8 cellular contexts compared by ENCODE assay signal in the genomic region with DNA sequence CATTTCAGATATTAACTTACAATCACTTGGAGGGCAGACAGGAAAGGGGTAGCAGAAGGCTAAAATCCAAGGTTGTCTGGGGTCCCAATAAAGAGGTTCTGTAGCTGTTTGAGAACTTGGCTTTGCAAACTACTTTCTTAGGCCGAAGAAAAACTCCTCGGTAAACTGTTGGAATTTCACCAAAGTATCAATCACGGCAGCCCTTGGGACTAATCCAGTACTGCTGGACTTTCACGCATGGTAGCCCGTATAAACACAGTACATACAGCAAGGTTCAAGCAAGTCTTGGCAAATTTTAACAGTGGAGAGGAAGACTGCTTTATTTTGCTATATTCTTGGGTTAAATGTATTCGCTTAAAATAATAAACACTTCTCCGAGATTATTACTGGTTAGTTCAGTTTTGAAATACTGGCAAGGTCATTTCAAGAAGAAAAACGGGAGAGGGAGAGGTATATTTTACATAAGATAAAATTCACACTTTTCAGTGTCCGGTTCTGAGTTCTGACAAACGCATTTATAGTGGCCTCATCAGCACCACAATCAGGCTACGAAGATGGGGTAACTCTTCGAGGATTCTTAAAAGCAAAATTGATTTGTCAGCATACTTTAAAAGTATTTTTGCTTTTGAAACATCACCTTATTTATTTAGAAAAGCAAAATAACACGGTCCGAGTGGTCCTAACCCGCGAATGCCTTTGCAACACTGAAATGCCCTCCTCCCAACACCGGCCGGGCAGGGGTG. TPM values are rescaled to one million over a fixed set of nuclear protein-coding genes. Genes with fewer than 3 reads are reported as not detected.
DNase-seq lines count a peak whose midpoint lies in the region; ATAC-seq and TF ChIP-seq lines count a peak whose summit lies in the region.

No MANE protein-coding gene starts in this region.

- H3K27ac ChIP-seq in right atrium auricular region: peak overlapping the region; percentile 90 to 95

- H3K4me3 ChIP-seq in right atrium auricular region (peak overlapping the region; percentile 84 to 97), mononuclear cell (ENCODE audit: low read length) (peak overlapping the region; percentile 97)

- H3K27me3 ChIP-seq in right atrium auricular region (no peaks in the 10 kb centered on the region), mononuclear cell (ENCODE audit: insufficient read depth, low read length) (no peaks in the 10 kb centered on the region)

- ATAC-seq in central memory CD8-positive, alpha-beta T cell (replicated peaks; ENCODE audit: extremely low read depth, poor library complexity, severe bottlenecking): no peak
- ATAC-seq in GM21390 (IDR thresholded peaks at IDR 0.05; ENCODE audit: unreplicated experiment): no peak

- DNase-seq in right atrium auricular region (ENCODE audit: low spot score): no peak
- DNase-seq in cardiac septum (ENCODE audit: low spot score): no peak
- no peak for DNase-seq in central memory CD8-positive, alpha-beta T cell (ENCODE audit: low spot score in 2 of 2)
- no peak for DNase-seq in NCI-H748 (lab: John Stamatoyannopoulos, UW; ENCODE audit: unreplicated experiment)
- DNase-seq in effector CD4-positive, alpha-beta T cell: no peak
- no peak for DNase-seq in HuH-7 (ENCODE audit: low spot score)

- peaks cover 13% of the 10 kb centered on the region for H3K36me3 Mint-ChIP-seq in central memory CD8-positive, alpha-beta T cell (ENCODE audit: insufficient read depth)

- no peaks in the 10 kb centered on the region for H3K36me3 ChIP-seq in right atrium auricular region

- H3K27ac Mint-ChIP-seq in central memory CD8-positive, alpha-beta T cell (ENCODE audit: low read depth): peak overlapping the region; percentile 89

- no peaks in the 10 kb centered on the region for H3K9me3 Mint-ChIP-seq in central memory CD8-positive, alpha-beta T cell

- no peaks in the 10 kb centered on the region for H3K27me3 Mint-ChIP-seq in central memory CD8-positive, alpha-beta T cell

- intact Hi-C loops in cardiac septum (cut with DNase I): no loop called here

- no peak for TF ChIP-seq CTCF in right atrium auricular region (IDR thresholded peaks at IDR 0.05)

- H3K9me3 ChIP-seq in right atrium auricular region: no peaks in the 10 kb centered on the region
- H3K9me3 ChIP-seq in mononuclear cell (ENCODE audit: low read depth, low read length): no peaks in the 10 kb centered on the region

- H3K4me1 ChIP-seq in right atrium auricular region: peaks cover 0 to 64% of the 10 kb centered on the region in 2 donors
- H3K4me1 ChIP-seq in mononuclear cell (ENCODE audit: insufficient read depth, low read length): peaks cover 49% of the 10 kb centered on the region

- H3K4me1 Mint-ChIP-seq in central memory CD8-positive, alpha-beta T cell: peaks cover 66% of the 10 kb centered on the region

- H3K4me3 Mint-ChIP-seq in central memory CD8-positive, alpha-beta T cell: peak overlapping the region; percentile 97

RNA-seq across cellular contexts. Expression of gene SETD3, which starts 1.3 kb away (rescaled TPM):
- total RNA-seq in right atrium auricular region (100 to 1,000 TPM in 1 of 2 donors, 10 to 100 TPM in 1; 84.2 to 114 TPM), cardiac septum (135 TPM), mononuclear cell (152 TPM)

RNA-seq across cellular contexts. Expression of gene CCNK, which starts 1.9 kb away (rescaled TPM):
- total RNA-seq in right atrium auricular region: 10 to 100 TPM; 13.9 to 17.1 TPM
- total RNA-seq in cardiac septum: 31.2 TPM
- total RNA-seq in mononuclear cell: 131 TPM
